Comparison of ENCODE assay signal across 13 cellular contexts in the genomic region with DNA sequence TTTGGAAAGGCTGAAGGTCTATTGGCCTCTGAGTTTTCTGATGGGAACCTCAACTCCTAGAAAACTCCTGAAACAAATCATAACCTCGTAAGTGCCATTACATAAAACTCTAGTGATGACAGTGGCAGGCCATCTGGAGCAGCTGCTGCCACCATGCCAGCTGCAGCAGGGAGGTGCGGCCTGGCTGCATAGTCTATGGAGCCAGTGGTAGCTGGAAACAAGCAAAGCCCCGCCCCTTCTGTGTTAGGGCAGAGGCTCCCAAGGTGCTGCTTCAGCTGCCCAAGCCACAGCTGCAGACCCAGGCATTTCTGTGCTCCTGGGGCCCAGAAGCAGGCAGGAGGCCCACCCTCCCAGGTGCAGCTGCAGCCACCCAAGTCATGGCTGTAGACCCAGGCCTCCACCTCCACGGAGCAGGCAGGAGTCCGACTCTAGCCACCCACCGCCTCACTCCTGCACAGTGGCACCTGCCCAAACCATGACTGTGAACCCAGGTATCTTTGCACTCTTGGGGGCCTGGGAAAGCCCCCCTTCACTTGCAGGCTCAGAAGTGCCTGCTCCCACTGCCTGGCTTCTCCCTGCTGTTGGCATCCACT.
"Had no signal": no experiment of that assay in that cellular context is flagged by ENCODE, and none has a peak within 500 bp of the region (broad histone marks: within the 10 kb centered on the region; RNA-seq: fewer than 3 reads in every experiment).

No MANE protein-coding gene starts in this region.

- H3K27ac ChIP-seq: gastroesophageal sphincter, heart left ventricle, ovary, psoas muscle, skin epidermis, tibial nerve, vagina had no signal

- H3K9me3 ChIP-seq: gastroesophageal sphincter, ovary, psoas muscle, tibial nerve, vagina had no signal

- H3K4me3 ChIP-seq: gastroesophageal sphincter, heart left ventricle, ovary, psoas muscle, skin epidermis, tibial nerve, vagina had no signal

- H3K36me3 ChIP-seq: gastroesophageal sphincter, heart left ventricle, ovary, tibial nerve, vagina had no signal

- DNase-seq: activated CD4-positive, alpha-beta T cell treated with anti-CD3 and anti-CD28 coated beads, Interleukin-2, amount 10 ng/mL, durations not matched to agents 7 days and 5 days; effector CD8-positive, alpha-beta T cell; heart left ventricle; left ventricle myocardium superior; naive thymus-derived CD8-positive, alpha-beta T cell; ovary; psoas muscle; right cardiac atrium had no signal

- H3K27me3 ChIP-seq: gastroesophageal sphincter, heart left ventricle, ovary, tibial nerve, vagina had no signal

- FAIRE-seq: bronchial epithelial cell had no signal

- H3K4me1 ChIP-seq: gastroesophageal sphincter, psoas muscle, tibial nerve, vagina had no signal
